10 cellular contexts compared by ENCODE assay signal in genomic region chr5:150377964-150378694, GRCh38. TPM values are rescaled to one million over a fixed set of nuclear protein-coding genes. Genes with fewer than 3 reads are reported as not detected.
A peak's percentile ranks its signal among the peaks of the same experiment; 100 is the strongest.
DNase-seq lines count a peak whose midpoint lies in the region; ATAC-seq and TF ChIP-seq lines count a peak whose summit lies in the region.
"Had no signal": no experiment of that assay in that cellular context is flagged by ENCODE, and none has a peak within 500 bp of the region (broad histone marks: within the 10 kb centered on the region; RNA-seq: fewer than 3 reads in every experiment).

No MANE protein-coding gene starts in this region.

- TF ChIP-seq CTCF in fibroblast of villous mesenchyme (IDR thresholded peaks at IDR 0.05; ENCODE audit: insufficient read depth, low read depth, low read length), result no peak

- H3K4me1 Mint-ChIP-seq in T-helper 17 cell, result peaks cover 6% of the 10 kb centered on the region

- no peak for ATAC-seq in T-helper 17 cell
- ATAC-seq in GM21737 (IDR thresholded peaks at IDR 0.05; ENCODE audit: unreplicated experiment), result no peak
- ATAC-seq: heart right ventricle had no signal

- peak; percentile 90 for DNase-seq in GM04504 (ENCODE audit: low read depth)
- no peak for DNase-seq in T-helper 17 cell
- peak; percentile 99 for DNase-seq in fibroblast of villous mesenchyme (ENCODE audit: low read depth)
- DNase-seq in skeletal muscle cell (ENCODE audit: low read depth), result peak; percentile 83
- no peak for DNase-seq in CD1c-positive myeloid dendritic cell (ENCODE audit: extremely low spot score)
- no peak for DNase-seq in HuH-7 (ENCODE audit: low spot score)
- DNase-seq: activated CD4-positive, CD25-positive, alpha-beta regulatory T cell; heart right ventricle; occipital lobe had no signal

- H3K9me3 ChIP-seq in T-helper 17 cell (ENCODE audit: control insufficient read depth, low read length, poor library complexity, severe bottlenecking), result no peaks in the 10 kb centered on the region
- H3K9me3 ChIP-seq: heart right ventricle had no signal

- H3K4me3 Mint-ChIP-seq in T-helper 17 cell, result no peak overlapping the region

- H3K4me3 ChIP-seq in fibroblast of villous mesenchyme (ENCODE audit: low read depth, low read length) (no peak overlapping the region), skeletal muscle cell (ENCODE audit: low read depth, low read length) (no peak overlapping the region)
- H3K4me3 ChIP-seq: heart right ventricle had no signal

- H3K27ac Mint-ChIP-seq in T-helper 17 cell, result peak overlapping the region; percentile 65

- H3K36me3 Mint-ChIP-seq in T-helper 17 cell (ENCODE audit: low read depth), result peaks cover 14% of the 10 kb centered on the region

- H3K27me3 Mint-ChIP-seq in T-helper 17 cell, result no peaks in the 10 kb centered on the region

RNA-seq across cellular contexts. Expression of gene TCOF1, which starts 20.6 kb away (rescaled TPM):
- total RNA-seq in T-helper 17 cell (10 to 100 TPM; 49.2 to 57.3 TPM), fibroblast of villous mesenchyme (19.0 and 23.7 TPM in 2 replicates)

RNA-seq across cellular contexts. Expression of gene CD74, which starts 34.6 kb away (rescaled TPM):
- total RNA-seq in T-helper 17 cell, result 100 to 1,000 TPM; 477 to 721 TPM
- total RNA-seq in fibroblast of villous mesenchyme, result 0.32 and 3.0 TPM in 2 replicates

Comparison
In these comparisons a context has a peak if more than half of its experiments do, and no peak if none do; other contexts are left out.
1. DNase-seq: peak in GM04504 (single experiment), fibroblast of villous mesenchyme (single experiment) and skeletal muscle cell (single experiment); none in T-helper 17 cell (0 of 3), CD1c-positive myeloid dendritic cell (single experiment) and HuH-7 (single experiment).
2. RNA of gene CD74, which starts 34.6 kb away (total RNA-seq): 477 to 721 TPM in T-helper 17 cell; 0.32 to 3.0 TPM in fibroblast of villous mesenchyme; every median in the first group is over 100 times any median in the second.